In genomic region chr9:124252878-124253277, GRCh38 we compare ENCODE assay signal across 6 cellular contexts. TPM values are rescaled to one million over a fixed set of nuclear protein-coding genes. Genes with fewer than 3 reads are reported as not detected.
DNase-seq lines count a peak whose midpoint lies in the region; ATAC-seq and TF ChIP-seq lines count a peak whose summit lies in the region.
"Not testable (repeated sequence)": the region's sequence is repeated elsewhere in the genome, so short reads cannot be mapped to it uniquely, and the experiment has no call there.

No MANE protein-coding gene starts in this region.

- not testable (repeated sequence) for H3K56ac ChIP-seq in IMR-90 (ENCODE audit: extremely low read depth, insufficient read depth, low read length)

- H2AFZ ChIP-seq in IMR-90 (replicated peaks; ENCODE audit: low read length, poor library complexity); mesenchymal stem cell (ENCODE audit: low read depth, low read length): not testable (repeated sequence)

- H2AK5ac ChIP-seq in IMR-90 (ENCODE audit: low read depth, low read length) (peak overlapping the region; percentile 41; the same call in 1 of the 2 replicates), mesenchymal stem cell (ENCODE audit: low read length, severe bottlenecking) (peak overlapping the region; percentile 47)

- peak overlapping the region; percentile 65; the same call in 1 of the 2 replicates for H3K4ac ChIP-seq in IMR-90 (ENCODE audit: low read depth, low read length)
- H3K4ac ChIP-seq in mesenchymal stem cell (ENCODE audit: low read depth in 1 of 2, low read length in 2 of 2): not testable (repeated sequence)

- not testable (repeated sequence) for H2AK9ac ChIP-seq in IMR-90 (replicated peaks; ENCODE audit: low read depth, low read length, poor library complexity)

- H3K4me2 ChIP-seq in IMR-90 (ENCODE audit: low read depth, low read length); mesenchymal stem cell (ENCODE audit: low read length, poor library complexity, severe bottlenecking): not testable (repeated sequence)

- CTCF ChIA-PET in IMR-90 (lab: Yijun Ruan, JAX): not testable (repeated sequence)

- H3K9me1 ChIP-seq in IMR-90 (ENCODE audit: insufficient read depth, low read length): not testable (repeated sequence)

- ATAC-seq in IMR-90 (ENCODE audit: low read depth); RWPE2 (ENCODE audit: low read depth); stimulated activated memory B cell treated with anti-CD40 and anti-IgM and Interleukin-4, amounts not matched to agents 10 μg/mL and 1 μg/mL and 100 μg/mL, for 72 hours: not testable (repeated sequence)

- H3K79me1 ChIP-seq in IMR-90 (ENCODE audit: low read depth in 1 of 2, low read length in 2 of 2): peaks cover 0 to 20% of the 10 kb centered on the region in 2 experiments; a peak in 3 of 4 replicates
- H3K79me1 ChIP-seq in mesenchymal stem cell (replicated peaks; ENCODE audit: low read length, poor library complexity, severe bottlenecking): not testable (repeated sequence)

- not testable (repeated sequence) for H4K91ac ChIP-seq in IMR-90 (ENCODE audit: insufficient read depth, low read depth, low read length)
- peak overlapping the region; percentile 29 for H4K91ac ChIP-seq in mesenchymal stem cell (ENCODE audit: low read length)

- H3K9ac ChIP-seq in IMR-90 (ENCODE audit: low read depth, low read length); mesenchymal stem cell (ENCODE audit: low read length): not testable (repeated sequence)

- BruUV-seq in IMR-90 (replicated peaks; lab: Mats Ljungman, UMichigan): not testable (repeated sequence)

- H3K4me3 ChIP-seq in IMR-90 (ENCODE audit: insufficient read depth, low read depth, low read length); RWPE2 (ENCODE audit: severe bottlenecking); mesenchymal stem cell (ENCODE audit: insufficient read depth in 1 of 2, low read depth in 1 of 2, low read length in 2 of 2): not testable (repeated sequence)

- H2BK120ac ChIP-seq in IMR-90 (ENCODE audit: low read depth, low read length); mesenchymal stem cell (ENCODE audit: low read depth, low read length): not testable (repeated sequence)

- not testable (repeated sequence) for H4K8ac ChIP-seq in IMR-90 (ENCODE audit: low read depth in 2 of 2, low read length in 2 of 2); mesenchymal stem cell (ENCODE audit: low read length)

- not testable (repeated sequence) for H3K27ac ChIP-seq in IMR-90 (ENCODE audit: insufficient read depth, low read length); mesenchymal stem cell (ENCODE audit: low read length, poor library complexity, severe bottlenecking)
- peak overlapping the region; percentile 71 for H3K27ac ChIP-seq in RWPE2 (ENCODE audit: poor library complexity, severe bottlenecking)

- H3K9me3 ChIP-seq in IMR-90 (ENCODE audit: control insufficient read depth, insufficient read depth, low read length); RWPE2 (ENCODE audit: severe bottlenecking); mesenchymal stem cell (ENCODE audit: control insufficient read depth, low read length): not testable (repeated sequence)

- not testable (repeated sequence) for TF ChIP-seq CTCF in IMR-90 (conservative IDR thresholded peaks at IDR 0.05; ENCODE audit: low read depth, low read length); RWPE2 (IDR thresholded peaks at IDR 0.05; ENCODE audit: poor library complexity, severe bottlenecking); chondrocyte (IDR thresholded peaks at IDR 0.05)

- H4K20me1 ChIP-seq in IMR-90 (ENCODE audit: insufficient read depth, low read length): not testable (repeated sequence)

- TF ChIP-seq POLR2A in IMR-90 (IDR thresholded peaks at IDR 0.05; ENCODE audit: low read depth, low read length): not testable (repeated sequence)

- not testable (repeated sequence) for H2BK20ac ChIP-seq in IMR-90 (ENCODE audit: low read depth, low read length)

- POLR2A ChIA-PET in IMR-90 (lab: Charles Lee; ENCODE audit: unreplicated experiment): not testable (repeated sequence)

- intact Hi-C loops in IMR-90 (cut with micrococcal nuclease): loop anchor here (10.0 kb wide), 3 partner anchors 198 to 708 kb away; no protein-coding TSS in a partner anchor
- intact Hi-C loops in posterior vena cava (cut with DNase I): loop anchor here in 1 of 2 donors (10.0 kb wide), 1 partner anchor 128 kb away; no protein-coding TSS in a partner anchor

- not testable (repeated sequence) for H3K27me3 ChIP-seq in IMR-90 (ENCODE audit: control insufficient read depth, insufficient read depth, low read length); RWPE2 (ENCODE audit: insufficient read depth, poor library complexity, severe bottlenecking); mesenchymal stem cell (ENCODE audit: control insufficient read depth in 1 of 2, insufficient read depth in 1 of 2, low read length in 2 of 2)

- peak overlapping the region in 1 of 2 experiments; percentile 70 for H2BK12ac ChIP-seq in mesenchymal stem cell (ENCODE audit: low read length in 2 of 2)

- H3K23ac ChIP-seq in IMR-90 (ENCODE audit: low read depth, low read length); mesenchymal stem cell (ENCODE audit: low read length in 2 of 2): not testable (repeated sequence)

- peaks cover 29% of the 10 kb centered on the region for H3K4me1 Mint-ChIP-seq in chondrocyte (ENCODE audit: low read depth)
- H3K4me1 Mint-ChIP-seq in stimulated activated memory B cell treated with anti-CD40 and anti-IgM and Interleukin-4, amounts not matched to agents 10 μg/mL and 1 μg/mL and 100 μg/mL, for 72 hours: peaks cover 42% of the 10 kb centered on the region

- TF ChIP-seq RAD21 in IMR-90 (IDR thresholded peaks at IDR 0.05; ENCODE audit: low read length): not testable (repeated sequence)

- H3K27ac Mint-ChIP-seq in chondrocyte (ENCODE audit: unreplicated experiment): not testable (repeated sequence)
- peak overlapping the region; percentile 74 for H3K27ac Mint-ChIP-seq in stimulated activated memory B cell treated with anti-CD40 and anti-IgM and Interleukin-4, amounts not matched to agents 10 μg/mL and 1 μg/mL and 100 μg/mL, for 72 hours

- H3K4me3 Mint-ChIP-seq in chondrocyte (ENCODE audit: unreplicated experiment); stimulated activated memory B cell treated with anti-CD40 and anti-IgM and Interleukin-4, amounts not matched to agents 10 μg/mL and 1 μg/mL and 100 μg/mL, for 72 hours: not testable (repeated sequence)

- not testable (repeated sequence) for H4K5ac ChIP-seq in IMR-90 (ENCODE audit: low read depth, low read length)

- peaks cover 21% of the 10 kb centered on the region for H3K4me1 ChIP-seq in IMR-90 (ENCODE audit: control insufficient read depth, insufficient read depth, low read length)
- H3K4me1 ChIP-seq in RWPE2 (ENCODE audit: insufficient read depth, poor library complexity, severe bottlenecking): peaks cover 20% of the 10 kb centered on the region
- H3K4me1 ChIP-seq in mesenchymal stem cell (ENCODE audit: control insufficient read depth, insufficient read depth, low read depth, low read length): peaks cover 23% of the 10 kb centered on the region

- dilution Hi-C loops in IMR-90 (cut with HindIII; ENCODE audit: low sequenced_read_pairs, unreplicated experiment): not testable (repeated sequence)

- WGBS in IMR-90 (ENCODE audit: extremely low coverage in 2 of 2, insufficient read length in 1 of 2), 2 experiments: 100% methylated on average over 2 of the region's 8 CpGs; no CpG with 5 or more reads in 1 of the 2 experiments
- 93% methylated on average over 7 of the region's 8 CpGs for WGBS in mesenchymal stem cell

- in situ Hi-C loops in IMR-90 (cut with MboI; ENCODE audit: low sequenced_read_pairs): not testable (repeated sequence)

- not testable (repeated sequence) for DNase-seq in IMR-90; RWPE2 (ENCODE audit: low spot score); mesenchymal stem cell
- peak; percentile 20 for DNase-seq in chondrocyte (ENCODE audit: low spot score)
- DNase-seq in posterior vena cava (ENCODE audit: low spot score): peak; percentile 29

- H3K14ac ChIP-seq in IMR-90 (replicated peaks; ENCODE audit: low read depth, low read length); mesenchymal stem cell (ENCODE audit: low read length in 2 of 2): not testable (repeated sequence)

- H3K36me3 ChIP-seq in IMR-90 (ENCODE audit: control insufficient read depth, insufficient read depth, low read length); RWPE2 (ENCODE audit: low read depth); mesenchymal stem cell (ENCODE audit: control insufficient read depth in 1 of 2, insufficient read depth in 2 of 2, low read depth in 1 of 2, low read length in 2 of 2): not testable (repeated sequence)

- not testable (repeated sequence) for H3K27me3 Mint-ChIP-seq in chondrocyte (ENCODE audit: low read depth); stimulated activated memory B cell treated with anti-CD40 and anti-IgM and Interleukin-4, amounts not matched to agents 10 μg/mL and 1 μg/mL and 100 μg/mL, for 72 hours

- not testable (repeated sequence) for H2BK15ac ChIP-seq in IMR-90 (ENCODE audit: low read depth, low read length); mesenchymal stem cell (ENCODE audit: low read depth, poor library complexity, severe bottlenecking)

- not testable (repeated sequence) for H2BK5ac ChIP-seq in IMR-90 (ENCODE audit: low read depth, low read length, poor library complexity, severe bottlenecking); mesenchymal stem cell (ENCODE audit: low read depth, low read length, poor library complexity, severe bottlenecking)

- H3K36me3 Mint-ChIP-seq in chondrocyte (ENCODE audit: low read depth); stimulated activated memory B cell treated with anti-CD40 and anti-IgM and Interleukin-4, amounts not matched to agents 10 μg/mL and 1 μg/mL and 100 μg/mL, for 72 hours: not testable (repeated sequence)

- not testable (repeated sequence) for H3K9me3 Mint-ChIP-seq in chondrocyte (ENCODE audit: low read depth); stimulated activated memory B cell treated with anti-CD40 and anti-IgM and Interleukin-4, amounts not matched to agents 10 μg/mL and 1 μg/mL and 100 μg/mL, for 72 hours

- not testable (repeated sequence) for H3K18ac ChIP-seq in IMR-90 (ENCODE audit: low read depth, low read length)
- H3K18ac ChIP-seq in mesenchymal stem cell (ENCODE audit: low read depth in 1 of 2, low read length in 2 of 2): peak overlapping the region in 1 of 2 experiments; percentile 7

RNA-seq across cellular contexts. Expression of gene NEK6, which starts 4.9 kb away (rescaled TPM):
- total RNA-seq in IMR-90 (2012; rRNA removed): 77.8 and 79.9 TPM in 2 replicates
- polyA plus RNA-seq in IMR-90 (2012; rRNA removed): 110 and 112 TPM in 2 replicates
- polyA plus RNA-seq in IMR-90 (2012; cell fraction: cytosol; rRNA removed): 55.9 and 71.1 TPM in 2 replicates
- polyA plus RNA-seq in IMR-90 (2012; cell fraction: nucleus; rRNA removed; ENCODE audit: low replicate concordance): 133 and 147 TPM in 2 replicates
- 99.9 to 110 TPM (median 107 TPM) in 3 replicates for total RNA-seq in chondrocyte
- polyA plus RNA-seq in mesenchymal stem cell (2013, experiment 1 of 2): 99.8 TPM
- polyA plus RNA-seq in mesenchymal stem cell (2013, experiment 2 of 2): 97.5 TPM
- total RNA-seq in posterior vena cava: 10 to 100 TPM; 56.9 to 62.7 TPM
